ENCODE assay signal across 24 cellular contexts in genomic region chr2:227617316-227618250, GRCh38. TPM values are rescaled to one million over a fixed set of nuclear protein-coding genes. Genes with fewer than 3 reads are reported as not detected.
DNase-seq lines count a peak whose midpoint lies in the region; ATAC-seq and TF ChIP-seq lines count a peak whose summit lies in the region.
"Had no signal": no experiment of that assay in that cellular context is flagged by ENCODE, and none has a peak within 500 bp of the region (broad histone marks: within the 10 kb centered on the region; RNA-seq: fewer than 3 reads in every experiment).

TSS of gene SCYGR4 (plus strand) at chr2:227617498. CDS start at chr2:227617498, 0 bp downstream.

- H3K27me3 Mint-ChIP-seq in WTC11 (ENCODE audit: low read depth): peaks cover 3% of the 10 kb centered on the region; the same call in 1 of the 2 replicates
- H3K27me3 Mint-ChIP-seq in nephron progenitor cell (ENCODE audit: low read depth, poor library complexity): peaks cover 3% of the 10 kb centered on the region

- POLR2A ChIA-PET in WTC11 (lab: Charles Lee): no interaction called here

- no peak within 1 kb of the TSS for H3K4me3 Mint-ChIP-seq in WTC11
- no peak within 1 kb of the TSS for H3K4me3 Mint-ChIP-seq in nephron progenitor cell
- H3K4me3 Mint-ChIP-seq: CD4-positive, alpha-beta T cell; stimulated activated memory B cell treated with anti-CD40 and anti-IgM and Interleukin-4, amounts not matched to agents 10 μg/mL and 1 μg/mL and 100 μg/mL, for 72 hours had no signal

- H3K27ac Mint-ChIP-seq in WTC11 (peak within 1 kb of the TSS; percentile 28; the same call in 1 of the 2 replicates), nephron progenitor cell (peak within 1 kb of the TSS; percentile 61)
- H3K27ac Mint-ChIP-seq: CD4-positive, alpha-beta T cell; stimulated activated memory B cell treated with anti-CD40 and anti-IgM and Interleukin-4, amounts not matched to agents 10 μg/mL and 1 μg/mL and 100 μg/mL, for 72 hours had no signal

- no peak within 1 kb of the TSS for H3K4me3 ChIP-seq in fibroblast of pulmonary artery (replicated peaks; ENCODE audit: low read depth, low read length)
- H3K4me3 ChIP-seq: SJCRH30, testis had no signal

- CTCF ChIA-PET in WTC11 (lab: Charles Lee): interaction anchor here (1.0 kb wide), 1 partner anchor 160 kb away, joined by 3 read pairs; no protein-coding TSS in a partner anchor

- DNase-seq in GM13977 (ENCODE audit: low spot score) (peak; percentile 3), WTC11 (ENCODE audit: low spot score) (no peak), fibroblast of pulmonary artery (ENCODE audit: low read depth) (peak; percentile 62), nephron progenitor cell (no peak), OCI-M1 (lab: John Stamatoyannopoulos, UW) (no peak), GM03348 (ENCODE audit: low spot score) (no peak), NCI-H526 (lab: John Stamatoyannopoulos, UW) (no peak)
- DNase-seq: activated CD4-positive, alpha-beta T cell treated with anti-CD3 and anti-CD28 coated beads, Interleukin-2, amount 50 U/mL, for 48 hours; activated gamma-delta T cell treated with Interleukin-2 at 50 U/mL for 16 hours; amniotic stem cell; caudate nucleus; CD4-positive, alpha-beta T cell; DMS 273 treated with DMSO at 0.1 percent for 48 hours; erythroblast; glutamatergic neuron; NCI-H146; NCI-H2171 treated with DMSO at 0.1 percent for 48 hours; NCI-H82; nucleus accumbens; retina; SJCRH30; T-helper 2 cell; testis had no signal

- in situ Hi-C loops in GM13977 (cut with MboI; ENCODE audit: low pct_unique_long_range_greater_than_20kb, low sequenced_read_pairs, unreplicated experiment): no loop called here

- ATAC-seq in WTC11: no peak
- ATAC-seq: stimulated activated memory B cell treated with anti-CD40 and anti-IgM and Interleukin-4, amounts not matched to agents 10 μg/mL and 1 μg/mL and 100 μg/mL, for 72 hours had no signal

- peaks cover 6% of the 10 kb centered on the region; the same call in 1 of the 2 replicates for H3K9me3 Mint-ChIP-seq in WTC11
- peaks cover 4% of the 10 kb centered on the region for H3K9me3 Mint-ChIP-seq in nephron progenitor cell
- H3K9me3 Mint-ChIP-seq: CD4-positive, alpha-beta T cell; stimulated activated memory B cell treated with anti-CD40 and anti-IgM and Interleukin-4, amounts not matched to agents 10 μg/mL and 1 μg/mL and 100 μg/mL, for 72 hours had no signal

- H3K36me3 Mint-ChIP-seq in WTC11 (no peaks in the 10 kb centered on the region), nephron progenitor cell (ENCODE audit: low read depth) (no peaks in the 10 kb centered on the region)
- H3K36me3 Mint-ChIP-seq: stimulated activated memory B cell treated with anti-CD40 and anti-IgM and Interleukin-4, amounts not matched to agents 10 μg/mL and 1 μg/mL and 100 μg/mL, for 72 hours had no signal

- peaks cover 28% of the 10 kb centered on the region for H3K4me1 Mint-ChIP-seq in WTC11
- peaks cover 8% of the 10 kb centered on the region for H3K4me1 Mint-ChIP-seq in nephron progenitor cell
- H3K4me1 Mint-ChIP-seq: stimulated activated memory B cell treated with anti-CD40 and anti-IgM and Interleukin-4, amounts not matched to agents 10 μg/mL and 1 μg/mL and 100 μg/mL, for 72 hours had no signal

- TF ChIP-seq CTCF in GM13977 (IDR thresholded peaks at IDR 0.05; ENCODE audit: extremely low read depth, insufficient read depth, missing control alignments) (no peak), WTC11 (IDR thresholded peaks at IDR 0.05) (no peak), fibroblast of pulmonary artery (IDR thresholded peaks at IDR 0.05; ENCODE audit: low read length, missing control alignments) (no peak), nephron progenitor cell (IDR thresholded peaks at IDR 0.05) (no peak)

TF ChIP-seq in WTC11, 78 proteins besides CTCF, POLR2A, EP300 and RAD21:
- TF ChIP-seq TCF7 (CRISPR knock-in tag; IDR thresholded peaks at IDR 0.05; ENCODE audit: low read depth): no peak
- TF ChIP-seq ZSCAN18 (CRISPR knock-in tag; IDR thresholded peaks at IDR 0.05): no peak
- no peak for TF ChIP-seq ZNF263 (CRISPR knock-in tag; IDR thresholded peaks at IDR 0.05; ENCODE audit: low read depth)
- no peak for TF ChIP-seq NR3C1 (CRISPR knock-in tag; conservative IDR thresholded peaks at IDR 0.05; ENCODE audit: low read depth)
- TF ChIP-seq GRHL2 (CRISPR knock-in tag; IDR thresholded peaks at IDR 0.05; ENCODE audit: insufficient replicate concordance, severe bottlenecking): no peak

RNA-seq across cellular contexts. Expression of gene SCYGR4, which starts in this region (rescaled TPM):
- not detected in 3 replicates for total RNA-seq in WTC11 (2021)
- total RNA-seq: CD4-positive, alpha-beta T cell; SJCRH30; testis had no signal

Comparison
In these comparisons a context has a peak if more than half of its experiments do, and no peak if none do; other contexts are left out.
1. DNase-seq: peak in GM13977 (single experiment) and fibroblast of pulmonary artery (single experiment); none in WTC11 (single experiment), nephron progenitor cell (single experiment), OCI-M1 (single experiment), GM03348 (single experiment) and NCI-H526 (0 of 2).